Comparison of ENCODE assay signal across 32 cellular contexts in genomic region chr14:23063601-23064000, GRCh38. TPM values are rescaled to one million over a fixed set of nuclear protein-coding genes. Genes with fewer than 3 reads are reported as not detected.
DNase-seq lines count a peak whose midpoint lies in the region; ATAC-seq, FAIRE-seq and TF ChIP-seq lines count a peak whose summit lies in the region.
"Had no signal": no experiment of that assay in that cellular context is flagged by ENCODE, and none has a peak within 500 bp of the region (broad histone marks: within the 10 kb centered on the region; RNA-seq: fewer than 3 reads in every experiment).

No MANE protein-coding gene starts in this region.

- H3K4me3 Mint-ChIP-seq in activated CD4-positive, alpha-beta memory T cell treated with anti-CD3 and anti-CD28 coated beads, Interleukin-2, amount 10 ng/mL, durations not matched to agents 7 days and 5 days = no peak overlapping the region
- H3K4me3 Mint-ChIP-seq in activated CD4-positive, alpha-beta memory T cell treated with anti-CD3 and anti-CD28 coated beads for 36 hours = no peak overlapping the region
- H3K4me3 Mint-ChIP-seq in neural progenitor cell = no peak overlapping the region
- H3K4me3 Mint-ChIP-seq: naive B cell; stimulated activated naive CD8-positive, alpha-beta T cell treated with anti-CD3 and anti-CD28 coated beads, Interleukin-15, Interleukin-2, amounts not matched to agents 100 ng/mL and 50 ng/mL, for 24 hours had no signal

- H3K4me2 ChIP-seq in HCT116 (ENCODE audit: low read length) (no peak overlapping the region), neural progenitor cell (no peak overlapping the region)

- no peak for TF ChIP-seq CTCF in HCT116 (IDR thresholded peaks at IDR 0.05 in 2 of 3, conservative IDR thresholded peaks at IDR 0.05 in 1 of 3; ENCODE audit: borderline replicate concordance in 1 of 3, insufficient read depth in 1 of 3, low read depth in 2 of 3, low read length in 2 of 3)
- no peak for TF ChIP-seq CTCF in neural progenitor cell (IDR thresholded peaks at IDR 0.05)

- POLR2A ChIA-PET in activated CD4-positive, alpha-beta memory T cell treated with anti-CD3 and anti-CD28 coated beads, Interleukin-2, amount 10 ng/mL, durations not matched to agents 7 days and 5 days (lab: Charles Lee) = interaction anchor here (2.0 to 2.8 kb wide), 2 partner anchors 8 to 57 kb away, joined by 7 to 15 read pairs; no protein-coding TSS in a partner anchor
- POLR2A ChIA-PET in activated CD4-positive, alpha-beta memory T cell treated with anti-CD3 and anti-CD28 coated beads for 36 hours (lab: Charles Lee) = no interaction called here
- POLR2A ChIA-PET in HCT116 (lab: Charles Lee) = no interaction called here

- intact Hi-C loops in activated CD4-positive, alpha-beta memory T cell treated with anti-CD3 and anti-CD28 coated beads for 36 hours (cut with micrococcal nuclease) = no loop called here
- intact Hi-C loops in HCT116 (cut with micrococcal nuclease) = no loop called here

- no peak for FAIRE-seq in frontal cortex (lab: Jason Lieb, UNC)
- FAIRE-seq: G401.6, pancreas had no signal

- no peaks in the 10 kb centered on the region for H3K9me2 ChIP-seq in HCT116 (ENCODE audit: insufficient read depth)

- H3K27me3 Mint-ChIP-seq in activated CD4-positive, alpha-beta memory T cell treated with anti-CD3 and anti-CD28 coated beads, Interleukin-2, amount 10 ng/mL, durations not matched to agents 7 days and 5 days = no peaks in the 10 kb centered on the region
- no peaks in the 10 kb centered on the region for H3K27me3 Mint-ChIP-seq in activated CD4-positive, alpha-beta memory T cell treated with anti-CD3 and anti-CD28 coated beads for 36 hours
- peaks cover 2% of the 10 kb centered on the region for H3K27me3 Mint-ChIP-seq in neural progenitor cell (ENCODE audit: insufficient read depth, low read depth)
- H3K27me3 Mint-ChIP-seq: naive B cell; stimulated activated naive CD8-positive, alpha-beta T cell treated with anti-CD3 and anti-CD28 coated beads, Interleukin-15, Interleukin-2, amounts not matched to agents 100 ng/mL and 50 ng/mL, for 24 hours had no signal

- H3K27me3 ChIP-seq in HCT116 (ENCODE audit: insufficient read depth, low read length) (no peaks in the 10 kb centered on the region), neural progenitor cell (no peaks in the 10 kb centered on the region)
- H3K27me3 ChIP-seq: BE2C, heart right ventricle, pancreas, right atrium auricular region had no signal

- no peak for TF ChIP-seq POLR2A in HCT116 (IDR thresholded peaks at IDR 0.05; ENCODE audit: borderline replicate concordance, extremely low read depth, insufficient read depth, insufficient read length)

- 0 out of 2 replicates have a peak overlapping the region, but pooled peaks have one; percentile 2 for H3K27ac ChIP-seq in HCT116 (ENCODE audit: low read depth, low read length)
- peak overlapping the region; percentile 54 for H3K27ac ChIP-seq in neural progenitor cell
- H3K27ac ChIP-seq: heart right ventricle, right atrium auricular region had no signal

- RAD21 ChIA-PET in HCT116 (lab: Charles Lee; ENCODE audit: low non-redundant PET in 1 of 2, low total read pairs in 2 of 2, uncharacterized antibody in 2 of 2, unreplicated experiment in 2 of 2) = no interaction called here

- no peaks in the 10 kb centered on the region for H3K9me3 ChIP-seq in HCT116 (ENCODE audit: control insufficient read depth in 1 of 2, insufficient read depth in 1 of 2, low read depth in 1 of 2, low read length in 2 of 2)
- H3K9me3 ChIP-seq in neural progenitor cell (ENCODE audit: low read depth) = no peaks in the 10 kb centered on the region
- H3K9me3 ChIP-seq: BE2C, heart right ventricle, pancreas, right atrium auricular region had no signal

- H3K4me1 Mint-ChIP-seq in activated CD4-positive, alpha-beta memory T cell treated with anti-CD3 and anti-CD28 coated beads, Interleukin-2, amount 10 ng/mL, durations not matched to agents 7 days and 5 days = peaks cover 4% of the 10 kb centered on the region
- peaks cover 10% of the 10 kb centered on the region for H3K4me1 Mint-ChIP-seq in activated CD4-positive, alpha-beta memory T cell treated with anti-CD3 and anti-CD28 coated beads for 36 hours (ENCODE audit: low read depth)
- peaks cover 16% of the 10 kb centered on the region for H3K4me1 Mint-ChIP-seq in neural progenitor cell

- CTCF ChIA-PET in activated CD4-positive, alpha-beta memory T cell treated with anti-CD3 and anti-CD28 coated beads, Interleukin-2, amount 10 ng/mL, durations not matched to agents 7 days and 5 days (lab: Charles Lee) = interaction anchor here (1.4 to 12.5 kb wide), 3 partner anchors 8 to 78 kb away, joined by 6 to 332 read pairs (median 71); partner anchors contain the start of gene AJUBA
- CTCF ChIA-PET in activated CD4-positive, alpha-beta memory T cell treated with anti-CD3 and anti-CD28 coated beads for 36 hours (lab: Charles Lee) = interaction anchor here (11.0 to 18.9 kb wide), 2 partner anchors 74 to 89 kb away, joined by 129 to 839 read pairs; partner anchors contain the start of gene AJUBA
- CTCF ChIA-PET in HCT116 (lab: Charles Lee) = interaction anchor here (1.9 to 9.9 kb wide), 2 partner anchors 8 to 80 kb away, joined by 6 to 175 read pairs; partner anchors contain the start of gene AJUBA

- no peak overlapping the region for H3K27ac Mint-ChIP-seq in activated CD4-positive, alpha-beta memory T cell treated with anti-CD3 and anti-CD28 coated beads, Interleukin-2, amount 10 ng/mL, durations not matched to agents 7 days and 5 days
- H3K27ac Mint-ChIP-seq in activated CD4-positive, alpha-beta memory T cell treated with anti-CD3 and anti-CD28 coated beads for 36 hours = no peak overlapping the region
- no peak overlapping the region for H3K27ac Mint-ChIP-seq in neural progenitor cell
- H3K27ac Mint-ChIP-seq: stimulated activated naive CD8-positive, alpha-beta T cell treated with anti-CD3 and anti-CD28 coated beads, Interleukin-15, Interleukin-2, amounts not matched to agents 100 ng/mL and 50 ng/mL, for 24 hours had no signal

- H3K36me3 Mint-ChIP-seq in activated CD4-positive, alpha-beta memory T cell treated with anti-CD3 and anti-CD28 coated beads, Interleukin-2, amount 10 ng/mL, durations not matched to agents 7 days and 5 days (ENCODE audit: low read depth) = peaks cover 79% of the 10 kb centered on the region
- peaks cover 62% of the 10 kb centered on the region for H3K36me3 Mint-ChIP-seq in activated CD4-positive, alpha-beta memory T cell treated with anti-CD3 and anti-CD28 coated beads for 36 hours
- peaks cover 34% of the 10 kb centered on the region for H3K36me3 Mint-ChIP-seq in neural progenitor cell

- BruUV-seq in HCT116 (replicated peaks; lab: Mats Ljungman, UMichigan) = no TSS peak

- H3K9ac ChIP-seq in HCT116 (ENCODE audit: low read length) = no peak overlapping the region
- no peak overlapping the region for H3K9ac ChIP-seq in neural progenitor cell

- H3K4me1 ChIP-seq in HCT116 (ENCODE audit: control insufficient read depth in 1 of 2, insufficient read depth in 2 of 2, low read length in 2 of 2) (peaks cover 19 to 27% of the 10 kb centered on the region in 2 experiments; a peak in 3 of 4 replicates), neural progenitor cell (peaks cover 27% of the 10 kb centered on the region)

- H3K4me3 ChIP-seq in HCT116 (replicated peaks in 1 of 2; ENCODE audit: low read depth in 1 of 2, low read length in 2 of 2) (no peak overlapping the region), neural progenitor cell (no peak overlapping the region)
- H3K4me3 ChIP-seq: heart right ventricle, pancreas, right atrium auricular region had no signal

- no peak for ATAC-seq in HCT116
- ATAC-seq: heart right ventricle, pancreas, SK-N-SH treated with all-trans-retinoic acid at 6 μM for 48 hours had no signal

- no peak for TF ChIP-seq RAD21 in HCT116 (IDR thresholded peaks at IDR 0.05; ENCODE audit: low read depth)

- H3K79me2 ChIP-seq in HCT116 (ENCODE audit: insufficient read depth, low read length) = peaks cover 44% of the 10 kb centered on the region
- peaks cover 66% of the 10 kb centered on the region for H3K79me2 ChIP-seq in neural progenitor cell (ENCODE audit: low read depth)

- peaks cover 92% of the 10 kb centered on the region for H3F3A ChIP-seq in neural progenitor cell (ENCODE audit: low read depth)

- H3K9me3 Mint-ChIP-seq in activated CD4-positive, alpha-beta memory T cell treated with anti-CD3 and anti-CD28 coated beads, Interleukin-2, amount 10 ng/mL, durations not matched to agents 7 days and 5 days = no peaks in the 10 kb centered on the region
- no peaks in the 10 kb centered on the region for H3K9me3 Mint-ChIP-seq in activated CD4-positive, alpha-beta memory T cell treated with anti-CD3 and anti-CD28 coated beads for 36 hours
- H3K9me3 Mint-ChIP-seq in neural progenitor cell = no peaks in the 10 kb centered on the region
- H3K9me3 Mint-ChIP-seq: naive B cell; stimulated activated naive CD8-positive, alpha-beta T cell treated with anti-CD3 and anti-CD28 coated beads, Interleukin-15, Interleukin-2, amounts not matched to agents 100 ng/mL and 50 ng/mL, for 24 hours had no signal

- H4K20me1 ChIP-seq in HCT116 (ENCODE audit: insufficient read depth) (no peaks in the 10 kb centered on the region), neural progenitor cell (ENCODE audit: low read depth) (peaks cover 96% of the 10 kb centered on the region)

- H3K36me3 ChIP-seq in HCT116 (ENCODE audit: control insufficient read depth in 1 of 2, insufficient read depth in 2 of 2, low read length in 2 of 2) (peaks cover 62 to 78% of the 10 kb centered on the region in 2 experiments), neural progenitor cell (peaks cover 44% of the 10 kb centered on the region)

- DNase-seq in activated CD4-positive, alpha-beta memory T cell treated with anti-CD3 and anti-CD28 coated beads, Interleukin-2, amount 10 ng/mL, durations not matched to agents 7 days and 5 days = peak; percentile 9
- DNase-seq in activated CD4-positive, alpha-beta memory T cell treated with anti-CD3 and anti-CD28 coated beads for 36 hours = no peak
- no peak for DNase-seq in HCT116 (ENCODE audit: low read depth, low spot score)
- DNase-seq in ecto neural progenitor cell (ENCODE audit: low spot score) = peak; percentile 6
- no peak for DNase-seq in neural progenitor cell (ENCODE audit: low spot score)
- no peak for DNase-seq in NCI-H2227 (lab: John Stamatoyannopoulos, UW; ENCODE audit: unreplicated experiment)
- no peak for DNase-seq in AG08396 (ENCODE audit: low spot score)
- DNase-seq in frontal cortex (ENCODE audit: low spot score in 2 of 2) = no peak
- DNase-seq: activated naive CD4-positive, alpha-beta T cell treated with Interleukin-2 at 50 U/mL for 16 hours; activated T-cell treated with anti-CD3 and anti-CD28 coated beads, Interleukin-2, amount 50 U/mL, for 1 hour; amniotic stem cell; BE2C; heart right ventricle; IMR-90; mesendoderm; naive B cell; NCI-H1105; NCI-H2029; NCI-H226; RPMI8226; stimulated activated CD4-positive, alpha-beta T cell treated with anti-CD3 and anti-CD28 coated beads, Interleukin-12 subunit alpha, Interleukin-12 subunit beta, amount 100 ng/mL, for 4 hours had no signal

- H2AFZ ChIP-seq in HCT116 (ENCODE audit: low read depth, low read length, poor library complexity, severe bottlenecking) = no peak overlapping the region
- no peak overlapping the region for H2AFZ ChIP-seq in neural progenitor cell (replicated peaks)

RNA-seq across cellular contexts. Expression of gene CDH24, which starts 6.3 kb away (rescaled TPM):
- total RNA-seq in activated CD4-positive, alpha-beta memory T cell treated with anti-CD3 and anti-CD28 coated beads, Interleukin-2, amount 10 ng/mL, durations not matched to agents 7 days and 5 days = 1 to 10 TPM; 1.6 to 2.0 TPM
- total RNA-seq in activated CD4-positive, alpha-beta memory T cell treated with anti-CD3 and anti-CD28 coated beads for 36 hours = 1 to 10 TPM in 1 of 2 experiments, under 1 TPM in 1; 1.00 to 1.1 TPM
- 19.3 TPM for total RNA-seq in HCT116 (2021; ENCODE audit: unreplicated experiment)
- 10.7 and 11.9 TPM in 2 replicates for polyA plus RNA-seq in HCT116 (2012)
- 15.0 and 35.9 TPM in 2 replicates for total RNA-seq in neural progenitor cell (ENCODE audit: low replicate concordance)
- total RNA-seq in frontal cortex = 9.4 TPM

RNA-seq across cellular contexts. Expression of gene PSMB11, which starts 21.6 kb away (rescaled TPM):
- total RNA-seq in activated CD4-positive, alpha-beta memory T cell treated with anti-CD3 and anti-CD28 coated beads, Interleukin-2, amount 10 ng/mL, durations not matched to agents 7 days and 5 days = not detected
- not detected for total RNA-seq in activated CD4-positive, alpha-beta memory T cell treated with anti-CD3 and anti-CD28 coated beads for 36 hours
- total RNA-seq in HCT116 (2021; ENCODE audit: unreplicated experiment) = not detected
- polyA plus RNA-seq in HCT116 (2012) = not detected in 2 replicates
- not detected in 2 replicates for total RNA-seq in neural progenitor cell (ENCODE audit: low replicate concordance)
- under 0.01 TPM for total RNA-seq in frontal cortex
- total RNA-seq: A172; cardiac septum; dermis microvascular lymphatic vessel endothelial cell; epithelial cell of proximal tubule; fibroblast of villous mesenchyme; heart right ventricle; IMR-90; pancreas; right atrium auricular region; T-helper 2 cell treated with Interferon-gamma antibody and Interleukin-4, amounts not matched to agents 100 ng/mL and 5 ng/mL, for 36 hours had no signal
- polyA plus RNA-seq: heart right ventricle, IMR-90 had no signal

RNA-seq across cellular contexts. Expression of gene PSMB5, which starts 28.9 kb away (rescaled TPM):
- 10 to 100 TPM; 55.0 to 57.5 TPM for total RNA-seq in activated CD4-positive, alpha-beta memory T cell treated with anti-CD3 and anti-CD28 coated beads, Interleukin-2, amount 10 ng/mL, durations not matched to agents 7 days and 5 days
- total RNA-seq in activated CD4-positive, alpha-beta memory T cell treated with anti-CD3 and anti-CD28 coated beads for 36 hours = 100 to 1,000 TPM; 116 to 119 TPM
- total RNA-seq in HCT116 (2021; ENCODE audit: unreplicated experiment) (212 TPM), neural progenitor cell (ENCODE audit: low replicate concordance) (154 and 223 TPM in 2 replicates), frontal cortex (194 TPM)
- 222 and 232 TPM in 2 replicates for polyA plus RNA-seq in HCT116 (2012)

RNA-seq across cellular contexts. Expression of gene ACIN1, which starts 31.3 kb away (rescaled TPM):
- total RNA-seq in activated CD4-positive, alpha-beta memory T cell treated with anti-CD3 and anti-CD28 coated beads, Interleukin-2, amount 10 ng/mL, durations not matched to agents 7 days and 5 days = 100 to 1,000 TPM; 166 to 167 TPM
- 100 to 1,000 TPM; 148 to 157 TPM for total RNA-seq in activated CD4-positive, alpha-beta memory T cell treated with anti-CD3 and anti-CD28 coated beads for 36 hours
- total RNA-seq in HCT116 (2021; ENCODE audit: unreplicated experiment) (179 TPM), neural progenitor cell (ENCODE audit: low replicate concordance) (184 and 215 TPM in 2 replicates), frontal cortex (73.0 TPM)
- polyA plus RNA-seq in HCT116 (2012) = 96.6 and 113 TPM in 2 replicates

RNA-seq across cellular contexts. Expression of gene C14orf119, which starts 31.7 kb away (rescaled TPM):
- total RNA-seq in activated CD4-positive, alpha-beta memory T cell treated with anti-CD3 and anti-CD28 coated beads, Interleukin-2, amount 10 ng/mL, durations not matched to agents 7 days and 5 days = 10 to 100 TPM; 49.2 to 55.5 TPM
- 10 to 100 TPM; 58.0 to 62.8 TPM for total RNA-seq in activated CD4-positive, alpha-beta memory T cell treated with anti-CD3 and anti-CD28 coated beads for 36 hours
- total RNA-seq in HCT116 (2021; ENCODE audit: unreplicated experiment) (46.8 TPM), neural progenitor cell (ENCODE audit: low replicate concordance) (32.0 and 37.5 TPM in 2 replicates), frontal cortex (22.0 TPM)
- 46.4 and 55.3 TPM in 2 replicates for polyA plus RNA-seq in HCT116 (2012)

Comparison
In these comparisons a context has a peak if more than half of its experiments do, and no peak if none do; other contexts are left out.
1. DNase-seq: peak in activated CD4-positive, alpha-beta memory T cell treated with anti-CD3 and anti-CD28 coated beads, Interleukin-2, amount 10 ng/mL, durations not matched to agents 7 days and 5 days (single experiment) and ecto neural progenitor cell (single experiment); none in activated CD4-positive, alpha-beta memory T cell treated with anti-CD3 and anti-CD28 coated beads for 36 hours (single experiment), HCT116 (single experiment), neural progenitor cell (single experiment), NCI-H2227 (single experiment), AG08396 (single experiment) and frontal cortex (0 of 2).